Comparison of ENCODE assay signal across 13 cellular contexts in genomic region chr10:5887641-5888040, GRCh38. TPM values are rescaled to one million over a fixed set of nuclear protein-coding genes. Genes with fewer than 3 reads are reported as not detected.
DNase-seq lines count a peak whose midpoint lies in the region; ATAC-seq and TF ChIP-seq lines count a peak whose summit lies in the region.
"Had no signal": no experiment of that assay in that cellular context is flagged by ENCODE, and none has a peak within 500 bp of the region (broad histone marks: within the 10 kb centered on the region; RNA-seq: fewer than 3 reads in every experiment).

No MANE protein-coding gene starts in this region.

- no peak for DNase-seq in natural killer cell
- DNase-seq in natural killer cell treated with Interleukin-12 subunit alpha and Interleukin-12 subunit beta and Interleukin-15 and Interleukin-18, amount 100 ng/mL, for 72 hours (ENCODE audit: low spot score) = no peak
- DNase-seq in PC-9 = no peak
- no peak for DNase-seq in thoracic aorta (ENCODE audit: low spot score)
- no peak for DNase-seq in middle frontal gyrus (ENCODE audit: extremely low spot score, low spot score)
- no peak for DNase-seq in islet precursor cell
- DNase-seq in activated CD8-positive, alpha-beta memory T cell treated with anti-CD3 and anti-CD28 coated beads, Interleukin-2, amount 10 ng/mL, durations not matched to agents 7 days and 5 days = no peak
- DNase-seq: C1 segment of cervical spinal cord; NCI-H2029; NK-92 treated with Interleukin-12 subunit alpha and Interleukin-12 subunit beta, amount 100 ng/mL, for 24 hours; posterior cingulate gyrus had no signal

- no peak for TF ChIP-seq CTCF in natural killer cell (IDR thresholded peaks at IDR 0.05)
- TF ChIP-seq CTCF in PC-9 (conservative IDR thresholded peaks at IDR 0.05) = no peak
- no peak for TF ChIP-seq CTCF in thoracic aorta (IDR thresholded peaks at IDR 0.05)

- H3F3A ChIP-seq in PC-9 (ENCODE audit: insufficient read depth, low read depth) = no peaks in the 10 kb centered on the region; the same call in 1 of the 2 replicates

- H4K20me1 ChIP-seq in PC-9 (ENCODE audit: insufficient read depth) = no peaks in the 10 kb centered on the region

- no peak overlapping the region for H3K27ac Mint-ChIP-seq in natural killer cell
- H3K27ac Mint-ChIP-seq in natural killer cell treated with Interleukin-12 subunit alpha and Interleukin-12 subunit beta and Interleukin-15 and Interleukin-18, amount 100 ng/mL, for 72 hours = no peak overlapping the region
- H3K27ac Mint-ChIP-seq in activated CD8-positive, alpha-beta memory T cell treated with anti-CD3 and anti-CD28 coated beads, Interleukin-2, amount 10 ng/mL, durations not matched to agents 7 days and 5 days = no peak overlapping the region

- no peak overlapping the region for H2AFZ ChIP-seq in PC-9

- intact Hi-C loops in natural killer cell (cut with micrococcal nuclease) = no loop called here
- intact Hi-C loops in PC-9 (cut with micrococcal nuclease; ENCODE audit: unreplicated experiment) = loop anchor here (5.0 kb wide), 1 partner anchor 75 kb away; the partner anchor contains the start of gene GDI2

- peak overlapping the region; percentile 98; the same call in 1 of the 2 replicates for H3K4me2 ChIP-seq in PC-9

- H3K9me3 ChIP-seq in PC-9 (ENCODE audit: insufficient read depth, low read depth) (no peaks in the 10 kb centered on the region), iPS-15b (ENCODE audit: control insufficient read depth, insufficient read depth, low read length) (no peaks in the 10 kb centered on the region), thoracic aorta (no peaks in the 10 kb centered on the region)

- peaks cover 10% of the 10 kb centered on the region for H3K36me3 Mint-ChIP-seq in natural killer cell
- H3K36me3 Mint-ChIP-seq in natural killer cell treated with Interleukin-12 subunit alpha and Interleukin-12 subunit beta and Interleukin-15 and Interleukin-18, amount 100 ng/mL, for 72 hours = peaks cover 21% of the 10 kb centered on the region
- peaks cover 17% of the 10 kb centered on the region for H3K36me3 Mint-ChIP-seq in activated CD8-positive, alpha-beta memory T cell treated with anti-CD3 and anti-CD28 coated beads, Interleukin-2, amount 10 ng/mL, durations not matched to agents 7 days and 5 days

- ATAC-seq in natural killer cell = no peak
- ATAC-seq in natural killer cell treated with Interleukin-12 subunit alpha and Interleukin-12 subunit beta and Interleukin-15 and Interleukin-18, amount 100 ng/mL, for 72 hours = no peak
- no peak for ATAC-seq in thoracic aorta (ENCODE audit: insufficient number of reproducible peaks, low FRiP score, low read depth)
- no peak for ATAC-seq in activated CD8-positive, alpha-beta memory T cell treated with anti-CD3 and anti-CD28 coated beads, Interleukin-2, amount 10 ng/mL, durations not matched to agents 7 days and 5 days

- BruUV-seq in PC-9 (replicated peaks; lab: Mats Ljungman, UMichigan) = no TSS peak

- H3K79me2 ChIP-seq in PC-9 (ENCODE audit: low read depth) = peaks cover 35% of the 10 kb centered on the region

- H3K27ac ChIP-seq in PC-9 (no peak overlapping the region), thoracic aorta (no peak overlapping the region)
- H3K27ac ChIP-seq: KMS-11 had no signal

- H3K4me1 Mint-ChIP-seq in natural killer cell = peaks cover 26 to 39% of the 10 kb centered on the region in 2 donors
- H3K4me1 Mint-ChIP-seq in natural killer cell treated with Interleukin-12 subunit alpha and Interleukin-12 subunit beta and Interleukin-15 and Interleukin-18, amount 100 ng/mL, for 72 hours (ENCODE audit: low read depth in 2 of 2) = peaks cover 29 to 32% of the 10 kb centered on the region in 2 donors
- H3K4me1 Mint-ChIP-seq in activated CD8-positive, alpha-beta memory T cell treated with anti-CD3 and anti-CD28 coated beads, Interleukin-2, amount 10 ng/mL, durations not matched to agents 7 days and 5 days = peaks cover 34% of the 10 kb centered on the region

- H3K4me1 ChIP-seq in PC-9 (replicated peaks; ENCODE audit: insufficient read depth) (peaks cover 16% of the 10 kb centered on the region), iPS-15b (ENCODE audit: control insufficient read depth, insufficient read depth, low read length) (peaks cover 6% of the 10 kb centered on the region), thoracic aorta (ENCODE audit: control insufficient read depth in 1 of 2, low read depth in 2 of 2) (peaks cover 21 to 39% of the 10 kb centered on the region in 2 donors)

- H3K9me2 ChIP-seq in PC-9 (ENCODE audit: insufficient read depth) = no peaks in the 10 kb centered on the region

- H3K27me3 Mint-ChIP-seq in natural killer cell (ENCODE audit: low read depth in 2 of 2) = no peaks in the 10 kb centered on the region
- H3K27me3 Mint-ChIP-seq in natural killer cell treated with Interleukin-12 subunit alpha and Interleukin-12 subunit beta and Interleukin-15 and Interleukin-18, amount 100 ng/mL, for 72 hours = no peaks in the 10 kb centered on the region
- no peaks in the 10 kb centered on the region for H3K27me3 Mint-ChIP-seq in activated CD8-positive, alpha-beta memory T cell treated with anti-CD3 and anti-CD28 coated beads, Interleukin-2, amount 10 ng/mL, durations not matched to agents 7 days and 5 days

- H3K9ac ChIP-seq in iPS-15b (ENCODE audit: low read depth, low read length) = no peak overlapping the region
- H3K9ac ChIP-seq: KMS-11 had no signal

- CTCF ChIA-PET in PC-9 (lab: Charles Lee) = interaction anchor here (0.7 kb wide), 1 partner anchor 86 kb away, joined by 3 read pairs; no protein-coding TSS in a partner anchor
- CTCF ChIA-PET in activated CD8-positive, alpha-beta memory T cell treated with anti-CD3 and anti-CD28 coated beads, Interleukin-2, amount 10 ng/mL, durations not matched to agents 7 days and 5 days (lab: Charles Lee) = interaction anchor here (1.2 to 1.4 kb wide), 3 partner anchors 14 to 205 kb away, joined by 3 to 4 read pairs (median 3); no protein-coding TSS in a partner anchor

- H3K36me3 ChIP-seq in PC-9 (ENCODE audit: low read depth) = no peaks in the 10 kb centered on the region
- peaks cover 13% of the 10 kb centered on the region for H3K36me3 ChIP-seq in iPS-15b (ENCODE audit: control insufficient read depth, insufficient read depth, low read length)
- H3K36me3 ChIP-seq in thoracic aorta = peaks cover 9% of the 10 kb centered on the region

- peak overlapping the region; percentile 89 for H3K4me3 Mint-ChIP-seq in natural killer cell
- H3K4me3 Mint-ChIP-seq in natural killer cell treated with Interleukin-12 subunit alpha and Interleukin-12 subunit beta and Interleukin-15 and Interleukin-18, amount 100 ng/mL, for 72 hours = no peak overlapping the region
- H3K4me3 Mint-ChIP-seq in activated CD8-positive, alpha-beta memory T cell treated with anti-CD3 and anti-CD28 coated beads, Interleukin-2, amount 10 ng/mL, durations not matched to agents 7 days and 5 days = no peak overlapping the region

- H3K27me3 ChIP-seq in PC-9 (ENCODE audit: insufficient read depth, low read depth) = no peaks in the 10 kb centered on the region
- no peaks in the 10 kb centered on the region for H3K27me3 ChIP-seq in iPS-15b (ENCODE audit: control insufficient read depth, insufficient read depth, low read length)
- H3K27me3 ChIP-seq in thoracic aorta (replicated peaks; ENCODE audit: insufficient read depth) = no peaks in the 10 kb centered on the region

- H3K9me3 Mint-ChIP-seq in natural killer cell = no peaks in the 10 kb centered on the region
- no peaks in the 10 kb centered on the region for H3K9me3 Mint-ChIP-seq in natural killer cell treated with Interleukin-12 subunit alpha and Interleukin-12 subunit beta and Interleukin-15 and Interleukin-18, amount 100 ng/mL, for 72 hours
- H3K9me3 Mint-ChIP-seq in activated CD8-positive, alpha-beta memory T cell treated with anti-CD3 and anti-CD28 coated beads, Interleukin-2, amount 10 ng/mL, durations not matched to agents 7 days and 5 days (ENCODE audit: low read depth) = no peaks in the 10 kb centered on the region

- H3K4me3 ChIP-seq in PC-9 = no peak overlapping the region
- H3K4me3 ChIP-seq in iPS-15b (ENCODE audit: low read depth, low read length) = peak overlapping the region; percentile 61
- peak overlapping the region; percentile 94 for H3K4me3 ChIP-seq in thoracic aorta

- POLR2A ChIA-PET in PC-9 (lab: Charles Lee; ENCODE audit: unreplicated experiment) = interaction anchor here (0.6 kb wide), 1 partner anchor 96 kb away, joined by 3 read pairs; no protein-coding TSS in a partner anchor

RNA-seq across cellular contexts. Expression of gene ANKRD16, which starts 2.1 kb away (rescaled TPM):
- 1 to 10 TPM; 2.6 to 3.1 (median 3.0) TPM for total RNA-seq in natural killer cell
- 1 to 10 TPM; 4.1 to 7.6 TPM for total RNA-seq in natural killer cell treated with Interleukin-12 subunit alpha and Interleukin-12 subunit beta and Interleukin-15 and Interleukin-18, amount 100 ng/mL, for 72 hours
- 9.8 and 12.2 TPM in 2 replicates for total RNA-seq in PC-9 (2021)
- 10 to 100 TPM; 10.4 to 15.0 TPM for total RNA-seq in thoracic aorta
- total RNA-seq in activated CD8-positive, alpha-beta memory T cell treated with anti-CD3 and anti-CD28 coated beads, Interleukin-2, amount 10 ng/mL, durations not matched to agents 7 days and 5 days = 1 to 10 TPM; 4.6 to 4.7 TPM

RNA-seq across cellular contexts. Expression of gene FBH1, which starts 2.4 kb away (rescaled TPM):
- 10 to 100 TPM; 49.3 to 64.9 (median 62.7) TPM for total RNA-seq in natural killer cell
- total RNA-seq in natural killer cell treated with Interleukin-12 subunit alpha and Interleukin-12 subunit beta and Interleukin-15 and Interleukin-18, amount 100 ng/mL, for 72 hours = 10 to 100 TPM; 65.3 to 99.9 TPM
- 68.0 and 90.9 TPM in 2 replicates for total RNA-seq in PC-9 (2021)
- total RNA-seq in thoracic aorta = 10 to 100 TPM; 93.7 to 94.1 TPM
- total RNA-seq in activated CD8-positive, alpha-beta memory T cell treated with anti-CD3 and anti-CD28 coated beads, Interleukin-2, amount 10 ng/mL, durations not matched to agents 7 days and 5 days = 10 to 100 TPM; 55.1 to 66.3 TPM
